ENCODE assay signal across 8 cellular contexts in genomic region chr20:54062812-54063280, GRCh38. TPM values are rescaled to one million over a fixed set of nuclear protein-coding genes. Genes with fewer than 3 reads are reported as not detected.
DNase-seq lines count a peak whose midpoint lies in the region; ATAC-seq and TF ChIP-seq lines count a peak whose summit lies in the region.

No MANE protein-coding gene starts in this region.

- H3K4me3 ChIP-seq in right cardiac atrium (ENCODE audit: low read length) (no peak overlapping the region), stomach (no peak overlapping the region)

- TF ChIP-seq POLR2A in stomach (IDR thresholded peaks at IDR 0.05) = no peak

- intact Hi-C loops in right cardiac atrium (cut with DNase I) = loop anchor here in 3 of 4 donors (10.0 kb wide), 3 partner anchors 108 to 488 kb away; no protein-coding TSS in a partner anchor
- intact Hi-C loops in stomach (cut with DNase I; ENCODE audit: low total_unique reads) = no loop called here

- 26% methylated on average over 4 of the region's 4 CpGs for WGBS in right cardiac atrium
- 19 to 42% (median 33%) methylated on average over 4 of the region's 4 CpGs for WGBS in stomach, 5 donors

- no peaks in the 10 kb centered on the region for H3K27me3 ChIP-seq in right cardiac atrium (ENCODE audit: control insufficient read depth, insufficient read depth)
- H3K27me3 ChIP-seq in stomach = no peaks in the 10 kb centered on the region

- H3K9me3 ChIP-seq in right cardiac atrium (ENCODE audit: control insufficient read depth, low read length) (no peaks in the 10 kb centered on the region), stomach (no peaks in the 10 kb centered on the region)

- peaks cover 6% of the 10 kb centered on the region for H3K27me3 Mint-ChIP-seq in activated T-helper 17 cell treated with anti-CD3 and anti-CD28 coated beads, Interleukin-2, amount 50 U/mL, for 72 hours
- peaks cover 3% of the 10 kb centered on the region for H3K27me3 Mint-ChIP-seq in T-helper 2 cell treated with Interferon-gamma antibody and Interleukin-4, amounts not matched to agents 5 μg/mL and 100 μg/mL, for 36 hours (ENCODE audit: low read depth)

- peak; percentile 41 for ATAC-seq in activated T-helper 17 cell treated with anti-CD3 and anti-CD28 coated beads, Interleukin-2, amount 50 U/mL, for 72 hours (replicated peaks)
- peak; percentile 44 to 80 for ATAC-seq in right cardiac atrium

- H3K36me3 ChIP-seq in stomach = no peaks in the 10 kb centered on the region

- no peaks in the 10 kb centered on the region for H3K36me3 Mint-ChIP-seq in activated T-helper 17 cell treated with anti-CD3 and anti-CD28 coated beads, Interleukin-2, amount 50 U/mL, for 72 hours (ENCODE audit: low read depth)
- no peaks in the 10 kb centered on the region for H3K36me3 Mint-ChIP-seq in T-helper 2 cell treated with Interferon-gamma antibody and Interleukin-4, amounts not matched to agents 5 μg/mL and 100 μg/mL, for 36 hours (ENCODE audit: low read depth)

- H3K9me3 Mint-ChIP-seq in activated T-helper 17 cell treated with anti-CD3 and anti-CD28 coated beads, Interleukin-2, amount 50 U/mL, for 72 hours = no peaks in the 10 kb centered on the region
- H3K9me3 Mint-ChIP-seq in T-helper 2 cell treated with Interferon-gamma antibody and Interleukin-4, amounts not matched to agents 5 μg/mL and 100 μg/mL, for 36 hours = no peaks in the 10 kb centered on the region

- no peak overlapping the region for H3K4me3 Mint-ChIP-seq in activated T-helper 17 cell treated with anti-CD3 and anti-CD28 coated beads, Interleukin-2, amount 50 U/mL, for 72 hours
- H3K4me3 Mint-ChIP-seq in T-helper 2 cell treated with Interferon-gamma antibody and Interleukin-4, amounts not matched to agents 5 μg/mL and 100 μg/mL, for 36 hours = no peak overlapping the region

- no peaks in the 10 kb centered on the region for H3K4me1 Mint-ChIP-seq in activated T-helper 17 cell treated with anti-CD3 and anti-CD28 coated beads, Interleukin-2, amount 50 U/mL, for 72 hours
- H3K4me1 Mint-ChIP-seq in T-helper 2 cell treated with Interferon-gamma antibody and Interleukin-4, amounts not matched to agents 5 μg/mL and 100 μg/mL, for 36 hours (ENCODE audit: low read depth) = peaks cover 8% of the 10 kb centered on the region

- DNase-seq in GDM1 (lab: John Stamatoyannopoulos, UW) (peak; percentile 29), H4 (ENCODE audit: low spot score) (peak; percentile 39), NCI-H1694 treated with DMSO at 0.1 percent for 48 hours (lab: John Stamatoyannopoulos, UW) (peak; percentile 60), right cardiac atrium (no peak), stomach (no peak)
- DNase-seq in activated CD4-positive, alpha-beta T cell treated with anti-CD3 and anti-CD28 coated beads for 4 hours = no peak
- DNase-seq in T-helper 2 cell treated with Interferon-gamma antibody and Interleukin-4, amounts not matched to agents 5 μg/mL and 100 μg/mL, for 36 hours (ENCODE audit: low spot score) = no peak

- H3K27ac ChIP-seq in right cardiac atrium (ENCODE audit: low read length) (no peak overlapping the region), stomach (no peak overlapping the region)

- no peak for TF ChIP-seq EP300 in stomach (IDR thresholded peaks at IDR 0.05)

- TF ChIP-seq CTCF in stomach (IDR thresholded peaks at IDR 0.05) = peak in 4 of 7 experiments; percentile 23 to 54 (median 42)

- H3K4me1 ChIP-seq in right cardiac atrium (ENCODE audit: control insufficient read depth, insufficient read depth, low read length) (no peaks in the 10 kb centered on the region), stomach (peaks cover 0 to 35% (median 18%) of the 10 kb centered on the region in 4 donors)

- no peak overlapping the region for H3K27ac Mint-ChIP-seq in activated T-helper 17 cell treated with anti-CD3 and anti-CD28 coated beads, Interleukin-2, amount 50 U/mL, for 72 hours
- H3K27ac Mint-ChIP-seq in T-helper 2 cell treated with Interferon-gamma antibody and Interleukin-4, amounts not matched to agents 5 μg/mL and 100 μg/mL, for 36 hours = no peak overlapping the region

RNA-seq across cellular contexts. Expression of gene BCAS1, which starts 7.5 kb away (rescaled TPM):
- total RNA-seq in H4 (2014; rRNA removed; shearing (Covaris generic)) = 0.12 TPM in 1 of 2 replicates, not detected in the other
- under 1 TPM in 1 of 2 donors, not detected in 1; 0.11 TPM for total RNA-seq in activated T-helper 17 cell treated with anti-CD3 and anti-CD28 coated beads, Interleukin-2, amount 50 U/mL, for 72 hours
- under 1 TPM in 1 of 4 donors, not detected in 3; 0.18 TPM for total RNA-seq in right cardiac atrium
- polyA plus RNA-seq in right cardiac atrium = 0.18 TPM
- total RNA-seq in stomach = 100 to 1,000 TPM in 2 of 5 donors, 10 to 100 TPM in 3; 29.0 to 110 (median 98.6) TPM
- polyA plus RNA-seq in stomach = 100 to 1,000 TPM in 1 of 3 donors, 10 to 100 TPM in 1, 1 to 10 TPM in 1; 6.3 to 145 (median 36.4) TPM

Comparison
In these comparisons a context has a peak if more than half of its experiments do, and no peak if none do; other contexts are left out.
1. DNase-seq: peak in GDM1 (single experiment), H4 (single experiment) and NCI-H1694 treated with DMSO at 0.1 percent for 48 hours (single experiment); none in right cardiac atrium (0 of 3), stomach (single experiment), activated CD4-positive, alpha-beta T cell treated with anti-CD3 and anti-CD28 coated beads for 4 hours (0 of 2) and T-helper 2 cell treated with Interferon-gamma antibody and Interleukin-4, amounts not matched to agents 5 μg/mL and 100 μg/mL, for 36 hours (single experiment).
2. RNA of gene BCAS1, which starts 7.5 kb away (total RNA-seq): 29.0 to 110 TPM in stomach; 0.11 TPM in activated T-helper 17 cell treated with anti-CD3 and anti-CD28 coated beads, Interleukin-2, amount 50 U/mL, for 72 hours, 0.18 TPM in right cardiac atrium and 0.12 TPM in H4; every median in the first group is over 10 times any median in the second.